21 cellular contexts compared by ENCODE assay signal in genomic region chr19:18741124-18741493, GRCh38. TPM values are rescaled to one million over a fixed set of nuclear protein-coding genes. Genes with fewer than 3 reads are reported as not detected.
DNase-seq lines count a peak whose midpoint lies in the region; ATAC-seq and TF ChIP-seq lines count a peak whose summit lies in the region.
"Had no signal": no experiment of that assay in that cellular context is flagged by ENCODE, and none has a peak within 500 bp of the region (broad histone marks: within the 10 kb centered on the region; RNA-seq: fewer than 3 reads in every experiment).

No MANE protein-coding gene starts in this region.

- H3K36me3 ChIP-seq in iPS-15b (ENCODE audit: control insufficient read depth, insufficient read depth, low read length), result no peaks in the 10 kb centered on the region
- H3K36me3 ChIP-seq in prostate gland, result no peaks in the 10 kb centered on the region
- H3K36me3 ChIP-seq: gastrocnemius medialis, HAP-1 had no signal

- H3K27me3 Mint-ChIP-seq in stimulated activated naive B cell treated with anti-CD40 and anti-IgM and Interleukin-4, amounts not matched to agents 10 μg/mL and 1 μg/mL and 100 μg/mL, for 72 hours, result no peaks in the 10 kb centered on the region
- no peaks in the 10 kb centered on the region for H3K27me3 Mint-ChIP-seq in T-helper 17 cell

- peak overlapping the region; percentile 47 for H3K9ac ChIP-seq in iPS-15b (ENCODE audit: low read depth, low read length)

- no peak for TF ChIP-seq CTCF in prostate gland (IDR thresholded peaks at IDR 0.05)

- no peaks in the 10 kb centered on the region for H3K27me3 ChIP-seq in iPS-15b (ENCODE audit: control insufficient read depth, insufficient read depth, low read length)
- no peaks in the 10 kb centered on the region for H3K27me3 ChIP-seq in prostate gland (replicated peaks; ENCODE audit: insufficient read depth)
- H3K27me3 ChIP-seq: gastrocnemius medialis had no signal

- H3K4me1 Mint-ChIP-seq in stimulated activated naive B cell treated with anti-CD40 and anti-IgM and Interleukin-4, amounts not matched to agents 10 μg/mL and 1 μg/mL and 100 μg/mL, for 72 hours, result peaks cover 2 to 13% of the 10 kb centered on the region in 2 donors
- peaks cover 2% of the 10 kb centered on the region for H3K4me1 Mint-ChIP-seq in T-helper 17 cell

- no peaks in the 10 kb centered on the region for H3K9me3 Mint-ChIP-seq in stimulated activated naive B cell treated with anti-CD40 and anti-IgM and Interleukin-4, amounts not matched to agents 10 μg/mL and 1 μg/mL and 100 μg/mL, for 72 hours
- H3K9me3 Mint-ChIP-seq: activated T-helper 2 cell treated with anti-CD3 and anti-CD28 coated beads, Interferon-gamma antibody, Interleukin-2, Interleukin-4, amounts not matched to agents 10 μg/mL and 5 μg/mL and 100 μg/mL, durations not matched to agents 14 hours and 24 hours and 36 hours had no signal

- H3K4me1 ChIP-seq in iPS-15b (ENCODE audit: control insufficient read depth, insufficient read depth, low read length), result no peaks in the 10 kb centered on the region
- H3K4me1 ChIP-seq in prostate gland (replicated peaks), result peaks cover 15% of the 10 kb centered on the region
- H3K4me1 ChIP-seq: gastrocnemius medialis, HAP-1 had no signal

- intact Hi-C loops in prostate gland (cut with DNase I), result no loop called here

- H3K36me3 Mint-ChIP-seq in stimulated activated naive B cell treated with anti-CD40 and anti-IgM and Interleukin-4, amounts not matched to agents 10 μg/mL and 1 μg/mL and 100 μg/mL, for 72 hours, result peaks cover 0 to 2% of the 10 kb centered on the region in 2 donors
- no peaks in the 10 kb centered on the region for H3K36me3 Mint-ChIP-seq in T-helper 17 cell (ENCODE audit: low read depth)

- no peak overlapping the region for H3K27ac Mint-ChIP-seq in stimulated activated naive B cell treated with anti-CD40 and anti-IgM and Interleukin-4, amounts not matched to agents 10 μg/mL and 1 μg/mL and 100 μg/mL, for 72 hours
- H3K27ac Mint-ChIP-seq in T-helper 17 cell, result no peak overlapping the region
- H3K27ac Mint-ChIP-seq: activated T-helper 2 cell treated with anti-CD3 and anti-CD28 coated beads, Interferon-gamma antibody, Interleukin-2, Interleukin-4, amounts not matched to agents 10 μg/mL and 5 μg/mL and 100 μg/mL, durations not matched to agents 14 hours and 24 hours and 36 hours had no signal

- TF ChIP-seq POLR2A in prostate gland (IDR thresholded peaks at IDR 0.05), result no peak

- H3K9me3 ChIP-seq in iPS-15b (ENCODE audit: control insufficient read depth, insufficient read depth, low read length) (no peaks in the 10 kb centered on the region), prostate gland (no peaks in the 10 kb centered on the region), T-helper 17 cell (ENCODE audit: control insufficient read depth, low read length, poor library complexity, severe bottlenecking) (no peaks in the 10 kb centered on the region)
- H3K9me3 ChIP-seq: gastrocnemius medialis, HAP-1 had no signal

- no peak for ATAC-seq in stimulated activated naive B cell treated with anti-CD40 and anti-IgM and Interleukin-4, amounts not matched to agents 10 μg/mL and 1 μg/mL and 100 μg/mL, for 72 hours (replicated peaks)
- ATAC-seq in HG03432 (IDR thresholded peaks at IDR 0.05; ENCODE audit: unreplicated experiment) (no peak), T-helper 17 cell (no peak)
- ATAC-seq: gastrocnemius medialis had no signal

- peak; percentile 45 for DNase-seq in DMS153 (lab: John Stamatoyannopoulos, UW)
- DNase-seq in DMS153 treated with DMSO at 0.1 percent for 48 hours (lab: John Stamatoyannopoulos, UW; ENCODE audit: unreplicated experiment), result no peak
- DNase-seq in DMS53 treated with DMSO at 0.1 percent for 48 hours (lab: John Stamatoyannopoulos, UW; ENCODE audit: unreplicated experiment), result peak; percentile 48
- no peak for DNase-seq in prostate gland (ENCODE audit: low spot score)
- no peak for DNase-seq in stimulated activated naive B cell treated with anti-CD40 and anti-IgM and Interleukin-4, amounts not matched to agents 10 μg/mL and 1 μg/mL and 100 μg/mL, for 72 hours
- no peak for DNase-seq in T-helper 17 cell
- DNase-seq: activated CD4-positive, alpha-beta T cell treated with anti-CD3 and anti-CD28 coated beads for 48 hours; DMS 273 treated with DMSO at 0.1 percent for 48 hours; gastrocnemius medialis; kidney glomerular epithelial cell; NCI-H1930 had no signal

- H3K27ac ChIP-seq in prostate gland, result peak overlapping the region; percentile 39 to 57
- H3K27ac ChIP-seq: gastrocnemius medialis had no signal

- H3K4me3 Mint-ChIP-seq in stimulated activated naive B cell treated with anti-CD40 and anti-IgM and Interleukin-4, amounts not matched to agents 10 μg/mL and 1 μg/mL and 100 μg/mL, for 72 hours, result no peak overlapping the region
- H3K4me3 Mint-ChIP-seq in T-helper 17 cell, result no peak overlapping the region

- 49% methylated on average over 7 of the region's 7 CpGs for WGBS in prostate gland

- H3K4me3 ChIP-seq in iPS-15b (ENCODE audit: low read depth, low read length) (no peak overlapping the region), prostate gland (no peak overlapping the region)
- H3K4me3 ChIP-seq: gastrocnemius medialis, HAP-1 had no signal

RNA-seq across cellular contexts. Expression of gene COMP, which starts 50.0 kb away (rescaled TPM):
- total RNA-seq in prostate gland (1 to 10 TPM in 1 of 2 donors, under 1 TPM in 1; 0.09 to 2.0 TPM), T-helper 17 cell (not detected)
- total RNA-seq: A172; activated T-helper 2 cell treated with anti-CD3 and anti-CD28 coated beads, Interferon-gamma antibody, Interleukin-2, Interleukin-4, amounts not matched to agents 10 μg/mL and 5 μg/mL and 100 μg/mL, durations not matched to agents 14 hours and 24 hours and 36 hours; bronchial epithelial cell; dermis microvascular lymphatic vessel endothelial cell; epithelial cell of proximal tubule; M059J; NCI-H460 had no signal

RNA-seq across cellular contexts. Expression of gene CRTC1, which starts 57.6 kb away (rescaled TPM):
- total RNA-seq in prostate gland (10 to 100 TPM in 1 of 2 donors, 1 to 10 TPM in 1; 6.7 to 24.4 TPM), T-helper 17 cell (10 to 100 TPM; 14.4 to 15.3 TPM)

Comparison
In these comparisons a context has a peak if more than half of its experiments do, and no peak if none do; other contexts are left out.
1. DNase-seq: peak in DMS153 (single experiment) and DMS53 treated with DMSO at 0.1 percent for 48 hours (single experiment); none in DMS153 treated with DMSO at 0.1 percent for 48 hours (single experiment), prostate gland (single experiment), stimulated activated naive B cell treated with anti-CD40 and anti-IgM and Interleukin-4, amounts not matched to agents 10 μg/mL and 1 μg/mL and 100 μg/mL, for 72 hours (single experiment) and T-helper 17 cell (0 of 3).